Comparison of ENCODE assay signal across 8 cellular contexts in the genomic region with DNA sequence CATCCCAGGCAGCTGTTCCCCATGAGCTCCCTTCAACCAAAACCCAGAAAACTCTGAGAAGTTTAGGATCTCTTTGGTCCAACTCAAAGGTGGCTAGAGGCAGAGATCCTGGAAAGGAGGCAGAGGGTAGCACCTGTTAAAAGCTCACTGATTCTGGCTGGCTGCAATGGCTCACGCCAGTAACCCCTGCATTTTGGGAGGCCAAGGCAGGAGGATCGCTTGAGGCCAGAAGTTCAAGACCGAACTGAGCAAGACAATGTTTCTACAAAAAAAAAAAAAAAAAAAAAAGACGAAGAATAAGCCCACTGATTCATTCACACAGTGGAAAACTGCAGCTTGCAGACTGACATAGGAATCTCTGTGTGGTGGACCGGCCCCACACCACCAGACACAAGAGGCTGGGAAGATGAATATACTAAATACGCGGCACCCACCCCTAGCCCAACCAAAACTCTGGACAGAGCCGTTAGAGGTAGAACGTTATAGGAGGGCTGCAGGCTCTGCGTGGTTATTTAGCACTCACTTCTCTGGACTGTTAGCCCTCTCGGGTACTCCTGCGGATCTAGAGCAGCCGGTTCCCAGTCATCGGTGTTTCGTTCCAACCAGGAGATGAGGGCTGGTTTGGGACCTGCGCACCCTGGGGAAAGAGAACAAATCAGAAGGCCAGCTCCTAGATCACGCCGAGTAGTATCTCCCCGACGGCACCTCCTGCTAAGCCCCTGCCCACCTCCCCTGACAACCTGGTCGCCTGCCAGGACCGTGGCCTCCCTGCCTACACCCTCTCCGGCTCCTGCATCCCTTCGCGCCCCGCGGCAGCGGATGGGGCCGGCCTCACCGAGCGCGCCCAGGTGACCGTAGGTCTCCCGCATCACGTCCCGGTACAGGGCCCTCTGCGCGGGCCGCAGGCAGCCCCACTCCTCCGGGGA. TPM values are rescaled to one million over a fixed set of nuclear protein-coding genes. Genes with fewer than 3 reads are reported as not detected.
A peak's percentile ranks its signal among the peaks of the same experiment; 100 is the strongest.
DNase-seq lines count a peak whose midpoint lies in the region; ATAC-seq and TF ChIP-seq lines count a peak whose summit lies in the region.

No MANE protein-coding gene starts in this region.

- no peak for TF ChIP-seq CTCF in psoas muscle (IDR thresholded peaks at IDR 0.05)

- intact Hi-C loops in right cardiac atrium (cut with DNase I) (loop anchor here in 2 of 4 donors (10.0 kb wide), 2 partner anchors 164 to 174 kb away; a partner anchor contains a TSS), psoas muscle (cut with DNase I) (no loop called here)

- DNase-seq in A172 (ENCODE audit: low spot score) (peak; percentile 32), RPMI7951 (ENCODE audit: low read depth) (peak; percentile 31), amniotic epithelial cell (ENCODE audit: low read depth) (peak; percentile 28), right cardiac atrium (peak; percentile 65 to 87 (median 81)), psoas muscle (peak; percentile 59 to 80), SW480 (ENCODE audit: low spot score) (no peak)

- WGBS in right cardiac atrium, result 12% methylated on average over 40 of the region's 40 CpGs
- 13 to 14% (median 14%) methylated on average over 37 to 40 of the region's 40 CpGs for WGBS in psoas muscle, 3 donors

- ATAC-seq in GM18502 (IDR thresholded peaks at IDR 0.05; ENCODE audit: poor library complexity, unreplicated experiment) (peak; percentile 23), HG03064 (IDR thresholded peaks at IDR 0.05; ENCODE audit: low read depth, unreplicated experiment) (peak; percentile 37), right cardiac atrium (peak; percentile 68 to 76), psoas muscle (peak; percentile 56 to 74 (median 66))

- peaks cover 4 to 48% of the 10 kb centered on the region in 2 donors for H3K36me3 ChIP-seq in psoas muscle (ENCODE audit: insufficient read depth in 1 of 2, low read depth in 1 of 2)

- no peaks in the 10 kb centered on the region for H3K27me3 ChIP-seq in right cardiac atrium (ENCODE audit: control insufficient read depth, insufficient read depth)
- H3K27me3 ChIP-seq in psoas muscle (ENCODE audit: insufficient read depth in 3 of 3, low read length in 2 of 3), result no peaks in the 10 kb centered on the region

- H3K4me1 ChIP-seq in right cardiac atrium (ENCODE audit: control insufficient read depth, insufficient read depth, low read length) (no peaks in the 10 kb centered on the region), psoas muscle (peaks cover 5% of the 10 kb centered on the region)

- H3K4me3 ChIP-seq in right cardiac atrium (ENCODE audit: low read length) (peak overlapping the region; percentile 88), psoas muscle (peak overlapping the region; percentile 86)

- no peaks in the 10 kb centered on the region for H3K9me3 ChIP-seq in right cardiac atrium (ENCODE audit: control insufficient read depth, low read length)
- H3K9me3 ChIP-seq in psoas muscle, result no peaks in the 10 kb centered on the region

- peak overlapping the region; percentile 94 for H3K27ac ChIP-seq in right cardiac atrium (ENCODE audit: low read length)
- H3K27ac ChIP-seq in psoas muscle, result peak overlapping the region; percentile 86

RNA-seq across cellular contexts. Expression of a gene that starts 0.9 kb away (rescaled TPM):
- 11.7 and 16.6 TPM in 2 replicates for total RNA-seq in A172 (2014; rRNA removed; shearing (Covaris generic))
- total RNA-seq in RPMI7951 (2014; rRNA removed; shearing (Covaris generic)), result 5.6 and 6.1 TPM in 2 replicates
- total RNA-seq in right cardiac atrium (1 to 10 TPM; 5.6 to 7.1 (median 6.3) TPM), psoas muscle (1 to 10 TPM; 3.4 to 9.6 (median 5.8) TPM)
- polyA plus RNA-seq in right cardiac atrium (3.3 TPM), psoas muscle (1 to 10 TPM; 3.6 to 6.1 (median 5.4) TPM)

RNA-seq across cellular contexts. Expression of a gene that starts 23.8 kb away (rescaled TPM):
- total RNA-seq in A172 (2014; rRNA removed; shearing (Covaris generic)), result not detected in 2 replicates
- 2.8 and 3.9 TPM in 2 replicates for total RNA-seq in RPMI7951 (2014; rRNA removed; shearing (Covaris generic))
- total RNA-seq in right cardiac atrium (1 to 10 TPM; 7.9 to 9.7 (median 9.2) TPM), psoas muscle (1 to 10 TPM; 3.4 to 5.4 (median 3.9) TPM)
- polyA plus RNA-seq in right cardiac atrium (4.3 TPM), psoas muscle (1 to 10 TPM; 1.3 to 2.8 (median 1.5) TPM)

RNA-seq across cellular contexts. Expression of a gene that starts 37.8 kb away (rescaled TPM):
- total RNA-seq in A172 (2014; rRNA removed; shearing (Covaris generic)), result 6.9 and 11.9 TPM in 2 replicates
- 6.4 and 6.7 TPM in 2 replicates for total RNA-seq in RPMI7951 (2014; rRNA removed; shearing (Covaris generic))
- 10 to 100 TPM; 10.8 to 16.1 (median 13.9) TPM for total RNA-seq in right cardiac atrium
- polyA plus RNA-seq in right cardiac atrium, result 12.9 TPM
- 10 to 100 TPM; 11.7 to 21.2 (median 16.5) TPM for total RNA-seq in psoas muscle
- 10 to 100 TPM; 11.1 to 15.6 (median 13.5) TPM for polyA plus RNA-seq in psoas muscle

RNA-seq across cellular contexts. Expression of a gene that starts 41.5 kb away (rescaled TPM):
- 9.1 and 13.7 TPM in 2 replicates for total RNA-seq in A172 (2014; rRNA removed; shearing (Covaris generic))
- 6.8 and 10.9 TPM in 2 replicates for total RNA-seq in RPMI7951 (2014; rRNA removed; shearing (Covaris generic))
- total RNA-seq in right cardiac atrium, result 10 to 100 TPM; 22.9 to 27.6 (median 24.3) TPM
- polyA plus RNA-seq in right cardiac atrium, result 19.1 TPM
- total RNA-seq in psoas muscle, result 10 to 100 TPM; 13.4 to 26.4 (median 15.9) TPM
- polyA plus RNA-seq in psoas muscle, result 10 to 100 TPM; 23.8 to 26.8 (median 25.5) TPM

RNA-seq across cellular contexts. Expression of a gene that starts 49.0 kb away (rescaled TPM):
- 16.0 and 24.9 TPM in 2 replicates for total RNA-seq in A172 (2014; rRNA removed; shearing (Covaris generic))
- 4.1 and 6.0 TPM in 2 replicates for total RNA-seq in RPMI7951 (2014; rRNA removed; shearing (Covaris generic))
- 10 to 100 TPM; 37.4 to 43.2 (median 38.4) TPM for total RNA-seq in right cardiac atrium
- polyA plus RNA-seq in right cardiac atrium, result 30.4 TPM
- total RNA-seq in psoas muscle, result 10 to 100 TPM; 31.2 to 58.5 (median 38.6) TPM
- polyA plus RNA-seq in psoas muscle, result 10 to 100 TPM; 24.8 to 35.5 (median 29.3) TPM
